Comparison of ENCODE assay signal across 8 cellular contexts in genomic region chr3:52317601-52318000, GRCh38.
A peak's percentile ranks its signal among the peaks of the same experiment; 100 is the strongest.
DNase-seq lines count a peak whose midpoint lies in the region; ATAC-seq and TF ChIP-seq lines count a peak whose summit lies in the region.

No MANE protein-coding gene starts in this region.

- peak overlapping the region; percentile 77 for H3K4me3 Mint-ChIP-seq in nephron progenitor cell

- no peak overlapping the region for H3K27ac ChIP-seq in HUES6 (ENCODE audit: low read depth, low read length)

- H3K27me3 Mint-ChIP-seq in nephron progenitor cell (ENCODE audit: low read depth, poor library complexity): peaks cover 50% of the 10 kb centered on the region

- H3K36me3 Mint-ChIP-seq in nephron progenitor cell (ENCODE audit: low read depth): no peaks in the 10 kb centered on the region

- no peak for TF ChIP-seq CTCF in nephron progenitor cell (IDR thresholded peaks at IDR 0.05)

- H3K4me1 ChIP-seq in HUES6 (ENCODE audit: control insufficient read depth, insufficient read depth, low read length): peaks cover 9% of the 10 kb centered on the region; the same call in 1 of the 2 replicates

- H3K27me3 ChIP-seq in HUES6 (ENCODE audit: control insufficient read depth, insufficient read depth, low read length): peaks cover 24% of the 10 kb centered on the region

- H3K9me3 Mint-ChIP-seq in nephron progenitor cell: no peaks in the 10 kb centered on the region

- no peak overlapping the region for H3K9ac ChIP-seq in HUES6 (ENCODE audit: low read length)

- ATAC-seq in stimulated activated naive CD8-positive, alpha-beta T cell treated with anti-CD3 and anti-CD28 coated beads, Interleukin-15, Interleukin-2, amounts not matched to agents 100 U/mL and 50 U/mL, for 24 hours: peak; percentile 85
- ATAC-seq in GM18519 (IDR thresholded peaks at IDR 0.05; ENCODE audit: low FRiP score, unreplicated experiment): no peak

- no peak for TF ChIP-seq POLR2A in erythroblast (IDR thresholded peaks at IDR 0.05; ENCODE audit: low read length)

- H3K4me1 Mint-ChIP-seq in nephron progenitor cell: peaks cover 43% of the 10 kb centered on the region

- H3K4me3 ChIP-seq in HUES6 (ENCODE audit: low read depth, low read length): peak overlapping the region; percentile 66

- DNase-seq in AG08396 (ENCODE audit: low spot score) (peak; percentile 73), erythroblast (lab: John Stamatoyannopoulos, UW) (peak; percentile 46 to 69), nephron progenitor cell (peak; percentile 86), DMS 273 (lab: John Stamatoyannopoulos, UW; ENCODE audit: unreplicated experiment) (no peak)
- DNase-seq in activated CD8-positive, alpha-beta memory T cell treated with anti-CD3 and anti-CD28 coated beads, Interleukin-2, amount 50 U/mL, for 4 hours: peak; percentile 74
- DNase-seq in stimulated activated naive CD8-positive, alpha-beta T cell treated with anti-CD3 and anti-CD28 coated beads, Interleukin-15, Interleukin-2, amounts not matched to agents 100 U/mL and 50 U/mL, for 24 hours: peak; percentile 71

- H3K9me3 ChIP-seq in HUES6 (ENCODE audit: control insufficient read depth, insufficient read depth, low read depth, low read length): no peaks in the 10 kb centered on the region

- no peak overlapping the region for H3K27ac Mint-ChIP-seq in nephron progenitor cell

- no peaks in the 10 kb centered on the region for H3K36me3 ChIP-seq in HUES6 (ENCODE audit: control insufficient read depth, insufficient read depth, low read length)
